7 cellular contexts compared by ENCODE assay signal in the genomic region with DNA sequence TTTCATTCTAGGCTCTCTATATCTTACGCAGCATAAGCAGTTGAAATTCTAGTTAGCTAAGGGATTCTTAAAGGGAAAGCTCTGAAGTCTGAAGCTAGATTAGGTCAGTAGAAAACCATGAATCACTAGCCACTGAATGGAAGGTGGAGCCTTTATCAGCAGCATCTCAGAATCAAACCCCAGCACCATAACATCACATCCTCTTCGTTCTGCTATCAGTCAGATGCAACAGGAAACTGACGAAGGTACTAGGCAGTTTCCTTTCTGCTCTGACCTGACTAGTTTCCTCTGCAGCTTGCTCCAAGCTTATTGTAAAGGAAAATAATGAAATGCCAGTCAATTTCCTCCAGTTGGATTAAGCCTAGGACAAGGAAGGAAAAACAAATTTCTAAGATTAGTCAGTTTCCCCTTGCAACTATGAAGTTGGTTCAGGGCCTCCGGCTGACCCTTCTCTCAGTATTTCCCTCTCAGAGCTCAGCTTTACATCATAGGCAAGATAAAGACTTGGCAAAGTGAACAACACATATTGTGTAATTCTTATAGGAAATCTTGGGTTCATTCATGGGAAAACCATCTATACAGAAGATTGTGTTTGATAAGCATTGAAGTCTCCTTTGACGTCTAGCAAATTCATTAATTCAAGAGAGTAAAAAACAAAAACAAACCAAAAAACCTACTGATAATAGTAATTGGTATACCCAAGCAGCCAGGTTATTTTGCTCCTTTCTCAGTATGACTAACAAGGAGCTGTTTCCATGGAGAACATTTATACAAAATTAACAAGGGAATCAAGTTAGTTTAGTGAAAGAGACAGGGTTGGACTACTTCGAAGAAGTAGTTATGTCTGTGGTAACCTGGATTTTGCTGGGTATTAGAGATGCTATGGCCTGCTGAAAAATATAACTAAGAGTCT. TPM values are rescaled to one million over a fixed set of nuclear protein-coding genes. Genes with fewer than 3 reads are reported as not detected.
DNase-seq lines count a peak whose midpoint lies in the region; ATAC-seq, FAIRE-seq and TF ChIP-seq lines count a peak whose summit lies in the region.

No MANE protein-coding gene starts in this region.

- H3K27me3 Mint-ChIP-seq in astrocyte (ENCODE audit: low read depth, unreplicated experiment): no peaks in the 10 kb centered on the region

- H3K4me3 Mint-ChIP-seq in astrocyte (ENCODE audit: unreplicated experiment): no peak overlapping the region

- H3K27ac Mint-ChIP-seq in astrocyte (ENCODE audit: unreplicated experiment): peak overlapping the region; percentile 77

- H3K4me1 ChIP-seq in astrocyte (ENCODE audit: insufficient read depth, low read length) (peaks cover 16% of the 10 kb centered on the region), right lobe of liver (no peaks in the 10 kb centered on the region)

- H2AFZ ChIP-seq in astrocyte (ENCODE audit: low read depth, low read length): no peak overlapping the region

- H3K27me3 ChIP-seq in astrocyte (ENCODE audit: insufficient read depth, low read length) (no peaks in the 10 kb centered on the region), right lobe of liver (no peaks in the 10 kb centered on the region)

- TF ChIP-seq CTCF in astrocyte (IDR thresholded peaks at IDR 0.05; ENCODE audit: insufficient read depth, low read depth, low read length) (no peak), right lobe of liver (IDR thresholded peaks at IDR 0.05) (no peak)

- H3K27ac ChIP-seq in astrocyte (ENCODE audit: low read depth, low read length) (peak overlapping the region; percentile 96), right lobe of liver (peak overlapping the region; percentile 44 to 61 (median 54))

- H3K4me1 Mint-ChIP-seq in astrocyte (ENCODE audit: low read depth, unreplicated experiment): peaks cover 20% of the 10 kb centered on the region

- peak overlapping the region; percentile 79 for H3K4me2 ChIP-seq in astrocyte (ENCODE audit: low read length)

- no peaks in the 10 kb centered on the region for H3K36me3 ChIP-seq in astrocyte (ENCODE audit: insufficient read depth, low read length)
- H3K36me3 ChIP-seq in right lobe of liver: no peaks in the 10 kb centered on the region

- H3K36me3 Mint-ChIP-seq in astrocyte (ENCODE audit: low read depth, unreplicated experiment): no peaks in the 10 kb centered on the region

- intact Hi-C loops in right lobe of liver (cut with DNase I): no loop called here

- no peak for TF ChIP-seq POLR2A in right lobe of liver (IDR thresholded peaks at IDR 0.05)

- peak; percentile 97 for FAIRE-seq in astrocyte (lab: Jason Lieb, UNC)
- no peak for FAIRE-seq in frontal cortex (lab: Jason Lieb, UNC)

- H3K4me3 ChIP-seq in astrocyte (ENCODE audit: insufficient read depth, low read depth, low read length) (peak overlapping the region; percentile 27), right lobe of liver (no peak overlapping the region)

- no peaks in the 10 kb centered on the region for H3K9me3 ChIP-seq in astrocyte (ENCODE audit: insufficient read depth, low read depth, low read length)
- no peaks in the 10 kb centered on the region for H3K9me3 ChIP-seq in right lobe of liver

- peak overlapping the region; percentile 82 for H3K9ac ChIP-seq in astrocyte (ENCODE audit: low read length)

- H3K9me3 Mint-ChIP-seq in astrocyte (ENCODE audit: unreplicated experiment): peaks cover 7% of the 10 kb centered on the region

- no peaks in the 10 kb centered on the region for H4K20me1 ChIP-seq in astrocyte (ENCODE audit: insufficient read depth, low read length)

- DNase-seq in astrocyte (ENCODE audit: low read depth): peak; percentile 98
- no peak for DNase-seq in right lobe of liver
- peak; percentile 66 for DNase-seq in stromal cell of bone marrow (ENCODE audit: low read depth)
- DNase-seq in frontal cortex (ENCODE audit: low spot score in 2 of 2): no peak

- H3K79me2 ChIP-seq in astrocyte (ENCODE audit: insufficient read depth, low read length): no peaks in the 10 kb centered on the region

- ATAC-seq in GM18867 (IDR thresholded peaks at IDR 0.05; ENCODE audit: unreplicated experiment): peak; percentile 99
- peak; percentile 98 for ATAC-seq in HG02973 (IDR thresholded peaks at IDR 0.05; ENCODE audit: unreplicated experiment)
- ATAC-seq in SK-N-SH treated with all-trans-retinoic acid at 6 μM for 48 hours: peak; percentile 94
- ATAC-seq in right lobe of liver: peak; percentile 86 to 92 (median 91)

- WGBS in right lobe of liver (ENCODE audit: insufficient coverage, low coverage, low lambda C conversion rate, missing lambda C conversion rate): 32% methylated on average over 6 of the region's 6 CpGs

TF ChIP-seq in SK-N-SH treated with all-trans-retinoic acid at 6 μM for 48 hours, 23 proteins besides CTCF, POLR2A, EP300 and RAD21:
- TF ChIP-seq OSR1 (CRISPR knock-in tag; IDR thresholded peaks at IDR 0.05) (no peak), ZC3H10 (CRISPR knock-in tag; IDR thresholded peaks at IDR 0.05) (no peak), ZNF70 (CRISPR knock-in tag; IDR thresholded peaks at IDR 0.05) (no peak), TOX (CRISPR knock-in tag; IDR thresholded peaks at IDR 0.05; ENCODE audit: borderline replicate concordance) (no peak), ESRRG (CRISPR knock-in tag; IDR thresholded peaks at IDR 0.05) (no peak), GLIS3 (CRISPR knock-in tag; IDR thresholded peaks at IDR 0.05) (no peak), TSHZ2 (CRISPR knock-in tag; IDR thresholded peaks at IDR 0.05) (no peak), ZFP30 (CRISPR knock-in tag; IDR thresholded peaks at IDR 0.05) (no peak)
- TF ChIP-seq, protein P1, sequence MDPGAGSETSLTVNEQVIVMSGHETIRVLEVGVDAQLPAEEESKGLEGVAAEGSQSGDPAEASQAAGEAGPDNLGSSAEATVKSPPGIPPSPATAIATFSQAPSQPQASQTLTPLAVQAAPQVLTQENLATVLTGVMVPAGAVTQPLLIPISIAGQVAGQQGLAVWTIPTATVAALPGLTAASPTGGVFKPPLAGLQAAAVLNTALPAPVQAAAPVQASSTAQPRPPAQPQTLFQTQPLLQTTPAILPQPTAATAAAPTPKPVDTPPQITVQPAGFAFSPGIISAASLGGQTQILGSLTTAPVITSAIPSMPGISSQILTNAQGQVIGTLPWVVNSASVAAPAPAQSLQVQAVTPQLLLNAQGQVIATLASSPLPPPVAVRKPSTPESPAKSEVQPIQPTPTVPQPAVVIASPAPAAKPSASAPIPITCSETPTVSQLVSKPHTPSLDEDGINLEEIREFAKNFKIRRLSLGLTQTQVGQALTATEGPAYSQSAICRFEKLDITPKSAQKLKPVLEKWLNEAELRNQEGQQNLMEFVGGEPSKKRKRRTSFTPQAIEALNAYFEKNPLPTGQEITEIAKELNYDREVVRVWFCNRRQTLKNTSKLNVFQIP (CRISPR knock-in tag; IDR thresholded peaks at IDR 0.05; ENCODE audit: borderline replicate concordance, low read depth): no peak
TF ChIP-seq in SK-N-SH treated with all-trans-retinoic acid at 6 μM for 48 hours: peak in this region for 0.

RNA-seq across cellular contexts. Expression of gene CFAP54, which starts 43.4 kb away (rescaled TPM):
- total RNA-seq in astrocyte (0.62 and 1.1 TPM in 2 replicates), right lobe of liver (under 1 TPM; 0.09 to 0.34 (median 0.13) TPM), frontal cortex (5.3 TPM)

RNA-seq across cellular contexts. Expression of gene CDK17, which starts 45.8 kb away (rescaled TPM):
- total RNA-seq in astrocyte (53.0 and 64.2 TPM in 2 replicates), right lobe of liver (10 to 100 TPM in 5 of 6 experiments, 1 to 10 TPM in 1; 8.9 to 16.1 (median 13.7) TPM), frontal cortex (132 TPM)

Comparison
In these comparisons a context has a peak if more than half of its experiments do, and no peak if none do; other contexts are left out.
1. DNase-seq: peak in astrocyte (single experiment) and stromal cell of bone marrow (single experiment); none in right lobe of liver (0 of 3) and frontal cortex (0 of 2).
2. Peak in every context shown above with its lines, with median percentiles within 50 percentile points of each other: ATAC-seq.